Comparison of ENCODE assay signal across 3 cellular contexts in the genomic region with DNA sequence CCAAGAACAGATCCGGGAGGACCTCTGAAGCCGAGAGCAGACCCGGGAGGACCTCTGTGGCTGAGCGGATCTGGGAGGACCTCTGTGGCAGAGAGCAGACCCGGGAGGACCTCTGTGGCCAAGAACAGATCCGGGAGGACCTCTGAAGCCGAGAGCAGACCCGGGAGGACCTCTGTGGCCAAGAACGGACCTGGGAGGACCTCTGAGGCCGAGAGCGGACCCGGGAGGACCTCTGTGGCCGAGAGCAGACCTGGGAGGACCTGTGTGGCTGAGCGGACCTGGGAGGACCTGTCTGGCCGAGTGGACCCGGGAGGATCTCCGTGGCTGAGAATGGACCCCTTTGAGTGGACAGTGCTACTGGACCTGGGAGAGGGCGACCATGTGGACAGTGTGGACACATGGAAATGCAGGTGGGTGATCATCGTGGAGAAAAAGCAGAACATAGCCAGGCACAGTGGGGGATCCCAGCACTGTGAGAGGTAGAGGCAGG. TPM values are rescaled to one million over a fixed set of nuclear protein-coding genes. Genes with fewer than 3 reads are reported as not detected.
"Had no signal": no experiment of that assay in that cellular context is flagged by ENCODE, and none has a peak within 500 bp of the region (broad histone marks: within the 10 kb centered on the region; RNA-seq: fewer than 3 reads in every experiment).

No MANE protein-coding gene starts in this region.

RNA-seq across cellular contexts. Expression of a gene that starts 16.1 kb away (rescaled TPM):
- total RNA-seq: myocyte; naive thymus-derived CD8-positive, alpha-beta T cell; natural killer cell treated with Interleukin-12 subunit alpha and Interleukin-12 subunit beta and Interleukin-15 and Interleukin-18, amount 100 ng/mL, for 72 hours had no signal
- polyA plus RNA-seq: naive thymus-derived CD8-positive, alpha-beta T cell had no signal
